In genomic region chr6:43331470-43331869, GRCh38 we compare ENCODE assay signal across 29 cellular contexts. TPM values are rescaled to one million over a fixed set of nuclear protein-coding genes. Genes with fewer than 3 reads are reported as not detected.
"Had no signal": no experiment of that assay in that cellular context is flagged by ENCODE, and none has a peak within 500 bp of the region (broad histone marks: within the 10 kb centered on the region; RNA-seq: fewer than 3 reads in every experiment).

No MANE protein-coding gene starts in this region.

- H3K27me3 ChIP-seq: body of pancreas, cardiac muscle cell, foreskin keratinocyte, hepatocyte, sigmoid colon, upper lobe of right lung had no signal

- H3K27ac Mint-ChIP-seq: activated naive CD4-positive, alpha-beta T cell treated with anti-CD3 and anti-CD28 coated beads, Interleukin-2, amount 10 ng/mL, durations not matched to agents 7 days and 5 days; dendritic cell treated with granulocyte-macrophage colony-stimulating factor and Interleukin-4, amounts not matched to agents 40 ng/mL and 50 ng/mL, for 4 days; natural killer cell; progenitor cell of endocrine pancreas had no signal

- H3K4me3 Mint-ChIP-seq: activated naive CD4-positive, alpha-beta T cell treated with anti-CD3 and anti-CD28 coated beads, Interleukin-2, amount 10 ng/mL, durations not matched to agents 7 days and 5 days; activated T-cell treated with anti-CD3 and anti-CD28 coated beads, Interleukin-2, amount 50 U/mL, for 4 hours; dendritic cell treated with granulocyte-macrophage colony-stimulating factor and Interleukin-4, amounts not matched to agents 40 ng/mL and 50 ng/mL, for 4 days; natural killer cell had no signal

- DNase-seq: activated CD4-positive, CD25-positive, alpha-beta regulatory T cell treated with anti-CD3 and anti-CD28 coated beads, Interleukin-2, amount 50 U/mL, for 72 hours; activated CD8-positive, alpha-beta memory T cell treated with anti-CD3 and anti-CD28 coated beads, Interleukin-2, amount 50 U/mL, for 48 hours; activated naive CD4-positive, alpha-beta T cell treated with anti-CD3 and anti-CD28 coated beads, Interleukin-2, amount 10 ng/mL, durations not matched to agents 7 days and 5 days; activated T-cell treated with anti-CD3 and anti-CD28 coated beads, Interleukin-2, amount 50 U/mL, for 4 hours; anterior cingulate cortex; body of pancreas; effector CD4-positive, alpha-beta T cell; foreskin keratinocyte; glutamatergic neuron; kidney glomerular epithelial cell; left ventricle myocardium inferior; natural killer cell; retina; sigmoid colon; stimulated activated CD4-positive, alpha-beta T cell treated with anti-CD3 and anti-CD28 coated beads, Interleukin-2, amount 100 ng/mL, for 48 hours; stimulated activated naive CD4-positive, alpha-beta T cell treated with Interleukin-2 at 50 U/mL for 16 hours; upper lobe of right lung; WERI-Rb-1 had no signal

- H3K4me3 ChIP-seq: body of pancreas, cardiac muscle cell, hepatocyte, left ventricle myocardium inferior, sigmoid colon, smooth muscle cell, upper lobe of right lung had no signal

- H3K27me3 Mint-ChIP-seq: activated naive CD4-positive, alpha-beta T cell treated with anti-CD3 and anti-CD28 coated beads, Interleukin-2, amount 10 ng/mL, durations not matched to agents 7 days and 5 days; dendritic cell treated with granulocyte-macrophage colony-stimulating factor and Interleukin-4, amounts not matched to agents 40 ng/mL and 50 ng/mL, for 4 days; progenitor cell of endocrine pancreas had no signal

- H3K36me3 ChIP-seq: left ventricle myocardium inferior, upper lobe of right lung had no signal

- H3K27ac ChIP-seq: body of pancreas, cardiac muscle cell, foreskin keratinocyte, hepatocyte, left ventricle myocardium inferior, sigmoid colon, upper lobe of right lung, WERI-Rb-1 had no signal

- ATAC-seq: body of pancreas, foreskin keratinocyte, natural killer cell had no signal

- H3K36me3 Mint-ChIP-seq: activated naive CD4-positive, alpha-beta T cell treated with anti-CD3 and anti-CD28 coated beads, Interleukin-2, amount 10 ng/mL, durations not matched to agents 7 days and 5 days; natural killer cell had no signal

- H2AFZ ChIP-seq: hepatocyte had no signal

- H3K4me1 ChIP-seq: foreskin keratinocyte, upper lobe of right lung had no signal

- H3K4me2 ChIP-seq: hepatocyte, smooth muscle cell had no signal

- H3K9me3 ChIP-seq: body of pancreas, left ventricle myocardium inferior, sigmoid colon, upper lobe of right lung had no signal

- H3K9me3 Mint-ChIP-seq: activated naive CD4-positive, alpha-beta T cell treated with anti-CD3 and anti-CD28 coated beads, Interleukin-2, amount 10 ng/mL, durations not matched to agents 7 days and 5 days; activated T-cell treated with anti-CD3 and anti-CD28 coated beads, Interleukin-2, amount 50 U/mL, for 4 hours; dendritic cell treated with granulocyte-macrophage colony-stimulating factor and Interleukin-4, amounts not matched to agents 40 ng/mL and 50 ng/mL, for 4 days; natural killer cell had no signal

- H3K79me2 ChIP-seq: hepatocyte had no signal

RNA-seq across cellular contexts. Expression of gene CRIP3, which starts 22.8 kb away (rescaled TPM):
- total RNA-seq: body of pancreas, lung microvascular endothelial cell, sigmoid colon, smooth muscle cell had no signal
- polyA plus RNA-seq: smooth muscle cell had no signal

RNA-seq across cellular contexts. Expression of gene SLC22A7, which starts 33.4 kb away (rescaled TPM):
- total RNA-seq: activated CD8-positive, alpha-beta memory T cell treated with anti-CD3 and anti-CD28 coated beads for 36 hours; activated T-cell treated with anti-CD3 and anti-CD28 coated beads, Interleukin-2, amount 50 U/mL, for 4 hours; body of pancreas; cardiac muscle cell; chondrocyte; foreskin keratinocyte; left ventricle myocardium inferior; lung microvascular endothelial cell; natural killer cell; osteocyte; progenitor cell of endocrine pancreas; sigmoid colon; smooth muscle cell; subcutaneous adipose tissue; upper lobe of right lung had no signal
- polyA plus RNA-seq: esophagus, foreskin keratinocyte, sigmoid colon, smooth muscle cell had no signal
